ENCODE assay signal across 21 cellular contexts in genomic region chr17:12619444-12620199, GRCh38. TPM values are rescaled to one million over a fixed set of nuclear protein-coding genes. Genes with fewer than 3 reads are reported as not detected.
DNase-seq lines count a peak whose midpoint lies in the region; TF ChIP-seq lines count a peak whose summit lies in the region.
"Had no signal": no experiment of that assay in that cellular context is flagged by ENCODE, and none has a peak within 500 bp of the region (broad histone marks: within the 10 kb centered on the region; RNA-seq: fewer than 3 reads in every experiment).

No MANE protein-coding gene starts in this region.

- in situ Hi-C loops in HAP-1 (cut with MboI; ENCODE audit: low sequenced_read_pairs) = no loop called here

- no peaks in the 10 kb centered on the region for H3K79me1 ChIP-seq in mesenchymal stem cell (replicated peaks; ENCODE audit: low read length, poor library complexity, severe bottlenecking)

- peak overlapping the region; percentile 3 for H2AK5ac ChIP-seq in mesenchymal stem cell (ENCODE audit: low read length, severe bottlenecking)

- H3K36me3 ChIP-seq in Karpas-422 (ENCODE audit: insufficient read depth, low read length) (no peaks in the 10 kb centered on the region), mesenchymal stem cell (ENCODE audit: control insufficient read depth in 1 of 2, insufficient read depth in 2 of 2, low read depth in 1 of 2, low read length in 2 of 2) (no peaks in the 10 kb centered on the region), HAP-1 (replicated peaks) (no peaks in the 10 kb centered on the region), spleen (no peaks in the 10 kb centered on the region)
- H3K36me3 ChIP-seq: pancreas had no signal

- peak overlapping the region; percentile 94 for H4K8ac ChIP-seq in mesenchymal stem cell (ENCODE audit: low read length)

- H3K9ac ChIP-seq in Karpas-422 (ENCODE audit: low read length) (no peak overlapping the region), mesenchymal stem cell (ENCODE audit: low read length) (no peak overlapping the region)

- no peak overlapping the region for H3K14ac ChIP-seq in mesenchymal stem cell (ENCODE audit: low read length in 2 of 2)

- DNase-seq in Karpas-422 (peak; percentile 25), cardiac fibroblast (ENCODE audit: low read depth in 2 of 2) (peak; percentile 6 to 61), mesenchymal stem cell (peak; percentile 51), AML-193 (lab: John Stamatoyannopoulos, UW) (no peak), HAP-1 (ENCODE audit: low spot score in 2 of 2) (no peak), islet precursor cell (no peak), spleen (no peak)
- DNase-seq: activated CD4-positive, alpha-beta memory T cell treated with anti-CD3 and anti-CD28 coated beads for 36 hours; activated T-cell treated with anti-CD3 and anti-CD28 coated beads, Interleukin-2, amount 50 U/mL, for 48 hours; DMS53; effector memory CD8-positive, alpha-beta T cell; H9; left ventricle myocardium superior; NCI-H1694; NCI-H226; pancreas; T-cell had no signal

- H3K4me3 ChIP-seq in Karpas-422 (ENCODE audit: low read length) (no peak overlapping the region), cardiac fibroblast (replicated peaks in 1 of 2; ENCODE audit: low read depth in 2 of 2, low read length in 2 of 2) (no peak overlapping the region), mesenchymal stem cell (ENCODE audit: insufficient read depth in 1 of 2, low read depth in 1 of 2, low read length in 2 of 2) (peak overlapping the region in 1 of 2 experiments; percentile 39), HAP-1 (no peak overlapping the region), spleen (no peak overlapping the region)
- H3K4me3 ChIP-seq: pancreas, skin epidermis had no signal

- no peak for TF ChIP-seq CTCF in cardiac fibroblast (IDR thresholded peaks at IDR 0.05; ENCODE audit: low read depth, low read length)
- no peak for TF ChIP-seq CTCF in spleen (IDR thresholded peaks at IDR 0.05 in 8 of 11, conservative IDR thresholded peaks at IDR 0.05 in 3 of 11)

- peak overlapping the region; percentile 79 for H2BK5ac ChIP-seq in mesenchymal stem cell (ENCODE audit: low read depth, low read length, poor library complexity, severe bottlenecking)

- H2AFZ ChIP-seq in Karpas-422 (ENCODE audit: low read length) (no peak overlapping the region), mesenchymal stem cell (ENCODE audit: low read depth, low read length) (peak overlapping the region; percentile 85)

- intact Hi-C loops in spleen (cut with DNase I; ENCODE audit: low total_unique reads) = loop anchor here (10.0 kb wide), 1 partner anchor 85 kb away; no protein-coding TSS in a partner anchor

- peak overlapping the region; percentile 39 for H2BK120ac ChIP-seq in mesenchymal stem cell (ENCODE audit: low read depth, low read length)

- WGBS in mesenchymal stem cell = 55% methylated on average over 7 of the region's 7 CpGs
- whole genome bisulfite sequencing in spleen, 5 donors = 70 to 79% (median 74%) methylated on average over 7 of the region's 7 CpGs

- H2BK15ac ChIP-seq in mesenchymal stem cell (ENCODE audit: low read depth, poor library complexity, severe bottlenecking) = no peak overlapping the region

- H3K27me3 ChIP-seq in Karpas-422 (ENCODE audit: low read length) (no peaks in the 10 kb centered on the region), mesenchymal stem cell (ENCODE audit: control insufficient read depth in 1 of 2, insufficient read depth in 1 of 2, low read length in 2 of 2) (no peaks in the 10 kb centered on the region), HAP-1 (ENCODE audit: low read depth) (no peaks in the 10 kb centered on the region), spleen (replicated peaks in 1 of 7) (no peaks in the 10 kb centered on the region)

- H3K4me1 ChIP-seq in Karpas-422 (ENCODE audit: low read length) = no peaks in the 10 kb centered on the region
- peaks cover 4% of the 10 kb centered on the region for H3K4me1 ChIP-seq in mesenchymal stem cell (ENCODE audit: control insufficient read depth, insufficient read depth, low read depth, low read length)
- peaks cover 6% of the 10 kb centered on the region; the same call in 1 of the 2 replicates for H3K4me1 ChIP-seq in HAP-1
- H3K4me1 ChIP-seq in spleen = no peaks in the 10 kb centered on the region
- H3K4me1 ChIP-seq: pancreas had no signal

- H3K27ac ChIP-seq in Karpas-422 (ENCODE audit: low read length) = no peak overlapping the region
- H3K27ac ChIP-seq in mesenchymal stem cell (ENCODE audit: low read length, poor library complexity, severe bottlenecking) = peak overlapping the region; percentile 84
- H3K27ac ChIP-seq in spleen = no peak overlapping the region
- H3K27ac ChIP-seq: C4-2B, pancreas, RWPE1, skin epidermis had no signal

- H3K9me3 ChIP-seq in Karpas-422 (ENCODE audit: low read length) (no peaks in the 10 kb centered on the region), mesenchymal stem cell (ENCODE audit: control insufficient read depth, low read length) (no peaks in the 10 kb centered on the region), HAP-1 (no peaks in the 10 kb centered on the region), spleen (no peaks in the 10 kb centered on the region)
- H3K9me3 ChIP-seq: pancreas had no signal

- H3K9me2 ChIP-seq in Karpas-422 (replicated peaks; ENCODE audit: insufficient read depth, low read length) = no peaks in the 10 kb centered on the region

- H4K91ac ChIP-seq in mesenchymal stem cell (ENCODE audit: low read length) = peak overlapping the region; percentile 80

- no peak overlapping the region for H3K23ac ChIP-seq in mesenchymal stem cell (ENCODE audit: low read length in 2 of 2)

- no peaks in the 10 kb centered on the region for H4K20me1 ChIP-seq in Karpas-422 (ENCODE audit: insufficient read depth, low read depth, low read length)

- H3K79me2 ChIP-seq in Karpas-422 (ENCODE audit: low read length) = no peaks in the 10 kb centered on the region

- no peak for TF ChIP-seq POLR2A in spleen (IDR thresholded peaks at IDR 0.05)

- peak overlapping the region; percentile 39 to 99 for H2BK12ac ChIP-seq in mesenchymal stem cell (ENCODE audit: low read length in 2 of 2)

- H3K4ac ChIP-seq in mesenchymal stem cell (ENCODE audit: low read depth in 1 of 2, low read length in 2 of 2) = peak overlapping the region; percentile 75 to 86

- H3K18ac ChIP-seq in mesenchymal stem cell (ENCODE audit: low read depth in 1 of 2, low read length in 2 of 2) = peak overlapping the region; percentile 62 to 78

- H3K4me2 ChIP-seq in Karpas-422 (ENCODE audit: low read depth, low read length, poor library complexity, severe bottlenecking) = no peak overlapping the region
- peak overlapping the region; percentile 10 for H3K4me2 ChIP-seq in mesenchymal stem cell (ENCODE audit: low read length, poor library complexity, severe bottlenecking)

RNA-seq across cellular contexts. Expression of gene MYOCD, which starts 46.1 kb away (rescaled TPM):
- not detected in 2 replicates for total RNA-seq in Karpas-422 (2014; rRNA removed; shearing (Covaris generic); ENCODE audit: low replicate concordance)
- polyA plus RNA-seq in mesenchymal stem cell (2013, experiment 1 of 2) = 0.30 TPM
- polyA plus RNA-seq in mesenchymal stem cell (2013, experiment 2 of 2) = 0.26 TPM
- total RNA-seq in spleen = 1 to 10 TPM in 3 of 7 donors, under 1 TPM in 4; 0.33 to 2.5 (median 0.98) TPM
- under 1 TPM; 0.17 to 0.54 (median 0.29) TPM for polyA plus RNA-seq in spleen
- total RNA-seq: activated CD4-positive, alpha-beta memory T cell treated with anti-CD3 and anti-CD28 coated beads for 36 hours; MCF 10A; T-cell had no signal

Comparison
In these comparisons a context has a peak if more than half of its experiments do, and no peak if none do; other contexts are left out.
1. DNase-seq: peak in Karpas-422 (single experiment), cardiac fibroblast (2 of 2) and mesenchymal stem cell (single experiment); none in AML-193 (0 of 2), HAP-1 (0 of 2), islet precursor cell (single experiment) and spleen (single experiment).